Comparison of ENCODE assay signal across 1 cellular context in the genomic region with DNA sequence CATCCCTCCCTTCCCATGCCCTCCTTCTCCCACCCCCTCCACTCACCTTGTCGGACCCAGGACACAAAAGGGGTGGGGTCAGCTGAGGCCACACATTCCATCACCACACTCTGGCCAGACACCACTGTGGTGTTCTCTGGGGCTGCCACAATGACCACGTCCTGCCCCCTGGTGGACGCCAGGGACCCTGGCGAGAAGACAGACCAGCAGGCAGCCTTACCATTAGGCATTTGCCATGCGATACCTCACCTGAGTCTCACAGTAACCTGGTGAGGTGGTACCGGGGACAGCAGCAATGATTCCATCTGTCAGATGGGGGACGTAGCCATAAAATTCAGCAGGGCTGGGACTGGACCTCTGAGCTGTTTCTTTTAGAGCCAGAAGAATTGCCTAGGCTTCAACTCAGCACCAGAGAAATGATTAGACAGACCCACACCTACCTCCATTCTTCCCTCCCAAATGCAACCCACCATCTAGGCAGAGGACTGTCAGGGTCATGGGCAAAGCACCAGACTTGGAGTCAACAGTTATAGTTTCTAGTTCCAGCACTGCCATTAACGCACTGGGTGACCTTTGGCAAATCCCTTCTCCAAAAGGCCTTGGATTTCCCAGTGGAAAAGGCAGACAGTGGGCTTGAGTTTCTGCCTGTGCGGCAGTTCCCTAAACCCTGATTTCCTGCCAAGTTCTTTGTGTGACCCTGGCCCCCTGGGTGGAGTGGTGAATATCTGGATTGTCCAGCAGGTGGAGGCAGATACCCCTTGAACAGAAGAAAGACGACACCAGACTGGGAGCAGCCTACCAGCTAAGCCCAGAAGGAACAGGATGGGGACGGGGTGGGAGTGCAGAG.
TF ChIP-seq lines count a peak whose summit lies in the region.

No MANE protein-coding gene starts in this region.

TF ChIP-seq in HEK293, 187 proteins besides CTCF, POLR2A, EP300 and RAD21 (continued from another document and continues in another):
- TF ChIP-seq ZNF354C (tag by site-specific recombination; IDR thresholded peaks at IDR 0.05; ENCODE audit: borderline replicate concordance, low read depth) (no peak), OVOL3 (tag by site-specific recombination; IDR thresholded peaks at IDR 0.05) (no peak), ZNF510 (tag by site-specific recombination; IDR thresholded peaks at IDR 0.05; ENCODE audit: insufficient replicate concordance) (no peak), ZEB2 (tag by site-specific recombination; IDR thresholded peaks at IDR 0.05) (no peak), ZNF404 (tag by site-specific recombination; IDR thresholded peaks at IDR 0.05) (no peak), ZBTB48 (tag by site-specific recombination; IDR thresholded peaks at IDR 0.05) (peak; percentile 97), EGR2 (tag by site-specific recombination; IDR thresholded peaks at IDR 0.05; ENCODE audit: low read depth) (peak; percentile 97; the same call in 1 of the 2 replicates), BCL11A (tag by site-specific recombination; IDR thresholded peaks at IDR 0.05; ENCODE audit: low read depth) (no peak), RBAK (tag by site-specific recombination; IDR thresholded peaks at IDR 0.05) (no peak), ZNF600 (tag by site-specific recombination; IDR thresholded peaks at IDR 0.05) (peak; percentile 83), ZNF660 (tag by site-specific recombination; IDR thresholded peaks at IDR 0.05) (peak; percentile 71; the same call in 1 of the 2 replicates), ZNF394 (tag by site-specific recombination; IDR thresholded peaks at IDR 0.05; ENCODE audit: borderline replicate concordance) (no peak), ZNF214 (tag by site-specific recombination; IDR thresholded peaks at IDR 0.05; ENCODE audit: borderline replicate concordance) (no peak), ZXDB (tag by site-specific recombination; IDR thresholded peaks at IDR 0.05) (0 out of 2 replicates have a peak, but pooled peaks have one; percentile 38), ZNF423 (tag by site-specific recombination; IDR thresholded peaks at IDR 0.05) (no peak), ZNF621 (tag by site-specific recombination; IDR thresholded peaks at IDR 0.05) (no peak), ZFP3 (tag by site-specific recombination; IDR thresholded peaks at IDR 0.05; ENCODE audit: low read depth) (no peak), ZNF76 (tag by site-specific recombination; IDR thresholded peaks at IDR 0.05; ENCODE audit: borderline replicate concordance, low read depth) (peak; percentile 1; the same call in 1 of the 2 replicates), SP7 (tag by site-specific recombination; IDR thresholded peaks at IDR 0.05) (peak; percentile 25; the same call in 1 of the 2 replicates), ZNF19 (tag by site-specific recombination; IDR thresholded peaks at IDR 0.05; ENCODE audit: low read depth) (no peak), ZNF184 (tag by site-specific recombination; IDR thresholded peaks at IDR 0.05) (no peak), ZBTB8A (tag by site-specific recombination; IDR thresholded peaks at IDR 0.05) (peak; percentile 49; the same call in 1 of the 2 replicates), ZNF629 (tag by site-specific recombination; IDR thresholded peaks at IDR 0.05) (peak; percentile 15; the same call in 1 of the 2 replicates), ZNF792 (tag by site-specific recombination; IDR thresholded peaks at IDR 0.05) (no peak), GFI1B (tag by site-specific recombination; IDR thresholded peaks at IDR 0.05) (no peak), HOXD13 (CRISPR knock-in tag; IDR thresholded peaks at IDR 0.05; ENCODE audit: borderline replicate concordance) (no peak), ZNF324 (tag by site-specific recombination; IDR thresholded peaks at IDR 0.05) (no peak), GLIS2 (tag by site-specific recombination; IDR thresholded peaks at IDR 0.05) (peak; percentile 67), ZNF843 (tag by site-specific recombination; IDR thresholded peaks at IDR 0.05) (no peak), ZNF654 (tag by site-specific recombination; IDR thresholded peaks at IDR 0.05; ENCODE audit: low read depth) (peak; percentile 99), ZNF335 (tag by site-specific recombination; conservative IDR thresholded peaks at IDR 0.05) (peak; percentile 85), ZNF623 (tag by site-specific recombination; IDR thresholded peaks at IDR 0.05) (no peak)
- TF ChIP-seq, protein P1, sequence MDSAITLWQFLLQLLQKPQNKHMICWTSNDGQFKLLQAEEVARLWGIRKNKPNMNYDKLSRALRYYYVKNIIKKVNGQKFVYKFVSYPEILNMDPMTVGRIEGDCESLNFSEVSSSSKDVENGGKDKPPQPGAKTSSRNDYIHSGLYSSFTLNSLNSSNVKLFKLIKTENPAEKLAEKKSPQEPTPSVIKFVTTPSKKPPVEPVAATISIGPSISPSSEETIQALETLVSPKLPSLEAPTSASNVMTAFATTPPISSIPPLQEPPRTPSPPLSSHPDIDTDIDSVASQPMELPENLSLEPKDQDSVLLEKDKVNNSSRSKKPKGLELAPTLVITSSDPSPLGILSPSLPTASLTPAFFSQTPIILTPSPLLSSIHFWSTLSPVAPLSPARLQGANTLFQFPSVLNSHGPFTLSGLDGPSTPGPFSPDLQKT (IDR thresholded peaks at IDR 0.05; ENCODE audit: borderline replicate concordance, low read depth, low read length): no peak
- TF ChIP-seq, protein P2, sequence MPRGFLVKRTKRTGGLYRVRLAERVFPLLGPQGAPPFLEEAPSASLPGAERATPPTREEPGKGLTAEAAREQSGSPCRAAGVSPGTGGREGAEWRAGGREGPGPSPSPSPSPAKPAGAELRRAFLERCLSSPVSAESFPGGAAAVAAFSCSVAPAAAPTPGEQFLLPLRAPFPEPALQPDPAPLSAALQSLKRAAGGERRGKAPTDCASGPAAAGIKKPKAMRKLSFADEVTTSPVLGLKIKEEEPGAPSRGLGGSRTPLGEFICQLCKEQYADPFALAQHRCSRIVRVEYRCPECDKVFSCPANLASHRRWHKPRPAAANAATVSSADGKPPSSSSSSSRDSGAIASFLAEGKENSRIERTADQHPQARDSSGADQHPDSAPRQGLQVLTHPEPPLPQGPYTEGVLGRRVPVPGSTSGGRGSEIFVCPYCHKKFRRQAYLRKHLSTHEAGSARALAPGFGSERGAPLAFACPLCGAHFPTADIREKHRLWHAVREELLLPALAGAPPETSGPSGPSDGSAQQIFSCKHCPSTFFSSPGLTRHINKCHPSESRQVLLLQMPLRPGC (tag by site-specific recombination; IDR thresholded peaks at IDR 0.05): no peak
- TF ChIP-seq, protein P3, sequence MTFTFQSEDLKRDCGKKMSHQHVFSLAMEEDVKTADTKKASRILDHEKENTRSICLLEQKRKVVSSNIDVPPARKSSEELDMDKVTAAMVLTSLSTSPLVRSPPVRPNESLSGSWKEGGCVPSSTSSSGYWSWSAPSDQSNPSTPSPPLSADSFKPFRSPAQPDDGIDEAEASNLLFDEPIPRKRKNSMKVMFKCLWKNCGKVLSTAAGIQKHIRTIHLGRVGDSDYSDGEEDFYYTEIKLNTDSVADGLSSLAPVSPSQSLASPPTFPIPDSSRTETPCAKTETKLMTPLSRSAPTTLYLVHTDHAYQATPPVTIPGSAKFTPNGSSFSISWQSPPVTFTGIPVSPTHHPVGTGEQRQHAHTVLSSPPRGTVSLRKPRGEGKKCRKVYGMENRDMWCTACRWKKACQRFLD (tag by site-specific recombination; IDR thresholded peaks at IDR 0.05): no peak
- TF ChIP-seq, protein P4, sequence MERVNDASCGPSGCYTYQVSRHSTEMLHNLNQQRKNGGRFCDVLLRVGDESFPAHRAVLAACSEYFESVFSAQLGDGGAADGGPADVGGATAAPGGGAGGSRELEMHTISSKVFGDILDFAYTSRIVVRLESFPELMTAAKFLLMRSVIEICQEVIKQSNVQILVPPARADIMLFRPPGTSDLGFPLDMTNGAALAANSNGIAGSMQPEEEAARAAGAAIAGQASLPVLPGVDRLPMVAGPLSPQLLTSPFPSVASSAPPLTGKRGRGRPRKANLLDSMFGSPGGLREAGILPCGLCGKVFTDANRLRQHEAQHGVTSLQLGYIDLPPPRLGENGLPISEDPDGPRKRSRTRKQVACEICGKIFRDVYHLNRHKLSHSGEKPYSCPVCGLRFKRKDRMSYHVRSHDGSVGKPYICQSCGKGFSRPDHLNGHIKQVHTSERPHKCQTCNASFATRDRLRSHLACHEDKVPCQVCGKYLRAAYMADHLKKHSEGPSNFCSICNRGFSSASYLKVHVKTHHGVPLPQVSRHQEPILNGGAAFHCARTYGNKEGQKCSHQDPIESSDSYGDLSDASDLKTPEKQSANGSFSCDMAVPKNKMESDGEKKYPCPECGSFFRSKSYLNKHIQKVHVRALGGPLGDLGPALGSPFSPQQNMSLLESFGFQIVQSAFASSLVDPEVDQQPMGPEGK (tag by site-specific recombination; IDR thresholded peaks at IDR 0.05): peak; percentile 76
- TF ChIP-seq, protein P5, sequence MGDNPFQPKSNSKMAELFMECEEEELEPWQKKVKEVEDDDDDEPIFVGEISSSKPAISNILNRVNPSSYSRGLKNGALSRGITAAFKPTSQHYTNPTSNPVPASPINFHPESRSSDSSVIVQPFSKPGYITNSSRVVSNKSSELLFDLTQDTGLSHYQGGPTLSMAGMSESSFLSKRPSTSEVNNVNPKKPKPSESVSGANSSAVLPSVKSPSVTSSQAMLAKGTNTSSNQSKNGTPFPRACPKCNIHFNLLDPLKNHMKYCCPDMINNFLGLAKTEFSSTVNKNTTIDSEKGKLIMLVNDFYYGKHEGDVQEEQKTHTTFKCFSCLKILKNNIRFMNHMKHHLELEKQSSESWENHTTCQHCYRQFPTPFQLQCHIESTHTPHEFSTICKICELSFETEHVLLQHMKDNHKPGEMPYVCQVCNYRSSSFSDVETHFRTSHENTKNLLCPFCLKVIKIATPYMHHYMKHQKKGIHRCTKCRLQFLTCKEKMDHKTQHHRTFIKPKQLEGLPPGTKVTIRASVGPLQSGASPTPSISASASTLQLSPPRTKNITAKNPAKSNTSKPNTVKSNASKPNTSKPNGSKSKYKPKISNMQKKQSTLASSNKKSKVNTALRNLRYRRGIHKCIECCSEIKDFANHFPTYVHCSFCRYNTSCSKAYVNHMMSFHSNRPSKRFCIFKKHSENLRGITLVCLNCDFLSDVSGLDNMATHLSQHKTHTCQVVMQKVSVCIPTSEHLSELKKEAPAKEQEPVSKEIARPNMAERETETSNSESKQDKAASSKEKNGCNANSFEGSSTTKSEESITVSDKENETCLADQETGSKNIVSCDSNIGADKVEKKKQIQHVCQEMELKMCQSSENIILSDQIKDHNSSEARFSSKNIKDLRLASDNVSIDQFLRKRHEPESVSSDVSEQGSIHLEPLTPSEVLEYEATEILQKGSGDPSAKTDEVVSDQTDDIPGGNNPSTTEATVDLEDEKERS (tag by site-specific recombination; IDR thresholded peaks at IDR 0.05): no peak
- TF ChIP-seq, protein P6, sequence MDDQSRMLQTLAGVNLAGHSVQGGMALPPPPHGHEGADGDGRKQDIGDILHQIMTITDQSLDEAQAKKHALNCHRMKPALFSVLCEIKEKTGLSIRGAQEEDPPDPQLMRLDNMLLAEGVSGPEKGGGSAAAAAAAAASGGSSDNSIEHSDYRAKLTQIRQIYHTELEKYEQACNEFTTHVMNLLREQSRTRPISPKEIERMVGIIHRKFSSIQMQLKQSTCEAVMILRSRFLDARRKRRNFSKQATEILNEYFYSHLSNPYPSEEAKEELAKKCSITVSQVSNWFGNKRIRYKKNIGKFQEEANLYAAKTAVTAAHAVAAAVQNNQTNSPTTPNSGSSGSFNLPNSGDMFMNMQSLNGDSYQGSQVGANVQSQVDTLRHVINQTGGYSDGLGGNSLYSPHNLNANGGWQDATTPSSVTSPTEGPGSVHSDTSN (CRISPR knock-in tag; IDR thresholded peaks at IDR 0.05): peak; percentile 54; the same call in 1 of the 2 replicates
- TF ChIP-seq, protein P7, sequence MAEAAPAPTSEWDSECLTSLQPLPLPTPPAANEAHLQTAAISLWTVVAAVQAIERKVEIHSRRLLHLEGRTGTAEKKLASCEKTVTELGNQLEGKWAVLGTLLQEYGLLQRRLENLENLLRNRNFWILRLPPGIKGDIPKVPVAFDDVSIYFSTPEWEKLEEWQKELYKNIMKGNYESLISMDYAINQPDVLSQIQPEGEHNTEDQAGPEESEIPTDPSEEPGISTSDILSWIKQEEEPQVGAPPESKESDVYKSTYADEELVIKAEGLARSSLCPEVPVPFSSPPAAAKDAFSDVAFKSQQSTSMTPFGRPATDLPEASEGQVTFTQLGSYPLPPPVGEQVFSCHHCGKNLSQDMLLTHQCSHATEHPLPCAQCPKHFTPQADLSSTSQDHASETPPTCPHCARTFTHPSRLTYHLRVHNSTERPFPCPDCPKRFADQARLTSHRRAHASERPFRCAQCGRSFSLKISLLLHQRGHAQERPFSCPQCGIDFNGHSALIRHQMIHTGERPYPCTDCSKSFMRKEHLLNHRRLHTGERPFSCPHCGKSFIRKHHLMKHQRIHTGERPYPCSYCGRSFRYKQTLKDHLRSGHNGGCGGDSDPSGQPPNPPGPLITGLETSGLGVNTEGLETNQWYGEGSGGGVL (tag by site-specific recombination; IDR thresholded peaks at IDR 0.05): no peak
- TF ChIP-seq, protein P8, sequence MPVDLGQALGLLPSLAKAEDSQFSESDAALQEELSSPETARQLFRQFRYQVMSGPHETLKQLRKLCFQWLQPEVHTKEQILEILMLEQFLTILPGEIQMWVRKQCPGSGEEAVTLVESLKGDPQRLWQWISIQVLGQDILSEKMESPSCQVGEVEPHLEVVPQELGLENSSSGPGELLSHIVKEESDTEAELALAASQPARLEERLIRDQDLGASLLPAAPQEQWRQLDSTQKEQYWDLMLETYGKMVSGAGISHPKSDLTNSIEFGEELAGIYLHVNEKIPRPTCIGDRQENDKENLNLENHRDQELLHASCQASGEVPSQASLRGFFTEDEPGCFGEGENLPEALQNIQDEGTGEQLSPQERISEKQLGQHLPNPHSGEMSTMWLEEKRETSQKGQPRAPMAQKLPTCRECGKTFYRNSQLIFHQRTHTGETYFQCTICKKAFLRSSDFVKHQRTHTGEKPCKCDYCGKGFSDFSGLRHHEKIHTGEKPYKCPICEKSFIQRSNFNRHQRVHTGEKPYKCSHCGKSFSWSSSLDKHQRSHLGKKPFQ (tag by site-specific recombination; IDR thresholded peaks at IDR 0.05): peak; percentile 51; the same call in 1 of the 2 replicates
- TF ChIP-seq, protein P9, sequence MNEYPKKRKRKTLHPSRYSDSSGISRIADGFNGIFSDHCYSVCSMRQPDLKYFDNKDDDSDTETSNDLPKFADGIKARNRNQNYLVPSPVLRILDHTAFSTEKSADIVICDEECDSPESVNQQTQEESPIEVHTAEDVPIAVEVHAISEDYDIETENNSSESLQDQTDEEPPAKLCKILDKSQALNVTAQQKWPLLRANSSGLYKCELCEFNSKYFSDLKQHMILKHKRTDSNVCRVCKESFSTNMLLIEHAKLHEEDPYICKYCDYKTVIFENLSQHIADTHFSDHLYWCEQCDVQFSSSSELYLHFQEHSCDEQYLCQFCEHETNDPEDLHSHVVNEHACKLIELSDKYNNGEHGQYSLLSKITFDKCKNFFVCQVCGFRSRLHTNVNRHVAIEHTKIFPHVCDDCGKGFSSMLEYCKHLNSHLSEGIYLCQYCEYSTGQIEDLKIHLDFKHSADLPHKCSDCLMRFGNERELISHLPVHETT (tag by site-specific recombination; IDR thresholded peaks at IDR 0.05): 0 out of 2 replicates have a peak, but pooled peaks have one; percentile 16
